In the genomic region with DNA sequence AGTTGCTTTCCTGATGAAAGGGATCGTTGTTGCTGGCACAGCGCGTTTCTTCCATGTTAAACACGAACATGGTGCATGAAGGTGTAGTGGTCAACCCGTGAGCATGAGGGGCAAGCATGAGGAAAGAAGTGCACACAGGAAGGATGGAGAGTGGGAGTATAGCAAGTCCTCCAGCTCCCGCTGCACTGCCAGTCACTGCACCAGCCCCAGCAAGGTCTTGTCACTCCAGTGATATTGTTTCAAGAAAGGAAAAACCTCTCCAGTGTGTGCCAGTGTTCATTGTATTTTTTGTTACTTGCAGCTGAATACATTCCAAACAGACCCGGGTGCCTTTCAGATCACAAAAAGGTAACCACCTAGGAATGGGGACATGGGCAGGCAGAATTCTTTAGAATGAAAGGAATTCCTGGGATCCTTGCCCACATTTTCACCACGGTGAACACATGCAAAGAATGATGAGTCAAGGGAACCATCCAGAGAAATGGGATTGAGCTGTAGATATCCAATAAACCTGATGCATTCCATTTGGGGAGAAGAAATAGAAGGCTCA, we compare ENCODE assay signal across 1 cellular context.
TF ChIP-seq lines count a peak whose summit lies in the region.

No MANE protein-coding gene starts in this region.

TF ChIP-seq in GM23338, 12 proteins besides CTCF, POLR2A, EP300 and RAD21 (continued from another document):
- no peak for TF ChIP-seq ZNF462 (CRISPR knock-in tag; IDR thresholded peaks at IDR 0.05)
- no peak for TF ChIP-seq JUNB (IDR thresholded peaks at IDR 0.05; ENCODE audit: unreplicated experiment)
- TF ChIP-seq EZH2phosphoT487 (IDR thresholded peaks at IDR 0.05; ENCODE audit: unreplicated experiment), result no peak
- TF ChIP-seq ZNF331 (CRISPR knock-in tag; IDR thresholded peaks at IDR 0.05; ENCODE audit: low read depth), result no peak
- TF ChIP-seq CREB1 (CRISPR knock-in tag; IDR thresholded peaks at IDR 0.05; ENCODE audit: low read depth), result no peak
- no peak for TF ChIP-seq NANOG (IDR thresholded peaks at IDR 0.05; ENCODE audit: borderline replicate concordance)
- no peak for TF ChIP-seq STAT1 (IDR thresholded peaks at IDR 0.05; ENCODE audit: unreplicated experiment)
- no peak for TF ChIP-seq ZNF114 (CRISPR knock-in tag; IDR thresholded peaks at IDR 0.05)
- TF ChIP-seq, protein P1, sequence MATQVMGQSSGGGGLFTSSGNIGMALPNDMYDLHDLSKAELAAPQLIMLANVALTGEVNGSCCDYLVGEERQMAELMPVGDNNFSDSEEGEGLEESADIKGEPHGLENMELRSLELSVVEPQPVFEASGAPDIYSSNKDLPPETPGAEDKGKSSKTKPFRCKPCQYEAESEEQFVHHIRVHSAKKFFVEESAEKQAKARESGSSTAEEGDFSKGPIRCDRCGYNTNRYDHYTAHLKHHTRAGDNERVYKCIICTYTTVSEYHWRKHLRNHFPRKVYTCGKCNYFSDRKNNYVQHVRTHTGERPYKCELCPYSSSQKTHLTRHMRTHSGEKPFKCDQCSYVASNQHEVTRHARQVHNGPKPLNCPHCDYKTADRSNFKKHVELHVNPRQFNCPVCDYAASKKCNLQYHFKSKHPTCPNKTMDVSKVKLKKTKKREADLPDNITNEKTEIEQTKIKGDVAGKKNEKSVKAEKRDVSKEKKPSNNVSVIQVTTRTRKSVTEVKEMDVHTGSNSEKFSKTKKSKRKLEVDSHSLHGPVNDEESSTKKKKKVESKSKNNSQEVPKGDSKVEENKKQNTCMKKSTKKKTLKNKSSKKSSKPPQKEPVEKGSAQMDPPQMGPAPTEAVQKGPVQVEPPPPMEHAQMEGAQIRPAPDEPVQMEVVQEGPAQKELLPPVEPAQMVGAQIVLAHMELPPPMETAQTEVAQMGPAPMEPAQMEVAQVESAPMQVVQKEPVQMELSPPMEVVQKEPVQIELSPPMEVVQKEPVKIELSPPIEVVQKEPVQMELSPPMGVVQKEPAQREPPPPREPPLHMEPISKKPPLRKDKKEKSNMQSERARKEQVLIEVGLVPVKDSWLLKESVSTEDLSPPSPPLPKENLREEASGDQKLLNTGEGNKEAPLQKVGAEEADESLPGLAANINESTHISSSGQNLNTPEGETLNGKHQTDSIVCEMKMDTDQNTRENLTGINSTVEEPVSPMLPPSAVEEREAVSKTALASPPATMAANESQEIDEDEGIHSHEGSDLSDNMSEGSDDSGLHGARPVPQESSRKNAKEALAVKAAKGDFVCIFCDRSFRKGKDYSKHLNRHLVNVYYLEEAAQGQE (IDR thresholded peaks at IDR 0.05; ENCODE audit: unreplicated experiment), result no peak
